In the genomic region with DNA sequence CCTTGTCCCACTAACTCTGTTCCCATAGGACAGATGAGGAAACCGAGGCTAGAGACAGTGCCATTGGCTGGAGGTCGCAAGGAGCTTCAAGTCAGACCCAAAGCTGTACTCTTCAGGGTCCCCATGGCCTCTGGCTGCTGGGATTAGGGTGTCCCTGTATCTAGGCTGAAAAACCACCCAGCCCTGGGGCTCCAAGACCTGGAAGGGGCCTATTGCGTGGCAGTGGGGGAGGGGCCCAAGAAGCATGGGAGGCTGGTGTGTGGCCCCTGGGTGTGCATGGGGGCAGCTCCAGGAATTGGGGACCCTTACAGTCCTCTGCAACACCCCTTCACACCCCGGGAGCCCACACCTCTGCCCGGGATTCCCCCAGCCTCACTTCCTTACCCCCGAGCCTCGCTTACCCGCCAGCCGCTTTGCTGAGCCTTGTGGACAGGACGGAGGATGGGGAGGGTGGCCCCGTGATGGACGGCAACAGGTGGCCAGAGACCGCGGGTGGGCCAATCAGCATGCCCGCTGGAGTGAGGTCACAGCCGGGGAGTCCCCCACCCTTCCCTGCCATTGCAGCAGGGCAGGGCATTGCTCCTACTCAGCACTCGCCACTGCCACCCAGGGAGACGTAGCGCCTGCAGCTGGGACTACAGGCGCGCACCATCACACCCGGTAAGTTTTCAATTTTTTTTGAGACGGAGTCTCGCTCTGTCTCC, we compare ENCODE assay signal across 13 cellular contexts. TPM values are rescaled to one million over a fixed set of nuclear protein-coding genes. Genes with fewer than 3 reads are reported as not detected.
DNase-seq lines count a peak whose midpoint lies in the region; ATAC-seq and TF ChIP-seq lines count a peak whose summit lies in the region.
"Had no signal": no experiment of that assay in that cellular context is flagged by ENCODE, and none has a peak within 500 bp of the region (broad histone marks: within the 10 kb centered on the region; RNA-seq: fewer than 3 reads in every experiment).

A gene with protein sequence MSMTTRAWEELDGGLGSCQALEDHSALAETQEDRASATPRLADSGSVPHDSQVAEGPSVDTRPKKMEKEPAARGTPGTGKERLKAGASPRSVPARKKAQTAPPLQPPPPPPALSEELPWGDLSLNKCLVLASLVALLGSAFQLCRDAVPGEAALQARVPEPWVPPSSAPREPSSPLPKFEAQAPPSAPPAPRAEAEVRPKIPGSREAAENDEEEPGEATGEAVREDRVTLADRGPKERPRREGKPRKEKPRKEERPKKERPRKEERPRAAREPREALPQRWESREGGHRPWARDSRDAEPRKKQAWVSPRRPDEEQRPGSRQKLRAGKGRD (minus strand): TSS at position 436 of the 704 bp plus-strand sequence. CDS start 1,103 bp downstream, outside the sequence.

- BruUV-seq in PC-3 (replicated peaks; lab: Mats Ljungman, UMichigan) = no TSS peak

- intact Hi-C loops in activated naive CD4-positive, alpha-beta T cell treated with anti-CD3 and anti-CD28 coated beads for 36 hours (cut with micrococcal nuclease) = no loop called here
- intact Hi-C loops in PC-3 (cut with micrococcal nuclease) = no loop called here

- no peaks in the 10 kb centered on the region for H3F3A ChIP-seq in PC-3 (ENCODE audit: low read length, unreplicated experiment)

- H3K9me3 ChIP-seq in skeletal muscle satellite cell (replicated peaks; ENCODE audit: low read length) (no peaks in the 10 kb centered on the region), PC-3 (ENCODE audit: low read length) (no peaks in the 10 kb centered on the region)

- no peak within 1 kb of the TSS for H3K27ac ChIP-seq in PC-3 (ENCODE audit: low read length)

- no peaks in the 10 kb centered on the region for H4K20me1 ChIP-seq in PC-3 (ENCODE audit: low read length)

- no peak for ATAC-seq in activated naive CD8-positive, alpha-beta T cell treated with anti-CD3 and anti-CD28 coated beads, Interleukin-2, amount 10 ng/mL, durations not matched to agents 7 days and 5 days (ENCODE audit: low read depth)
- no peak for ATAC-seq in GM18870 (IDR thresholded peaks at IDR 0.05; ENCODE audit: unreplicated experiment)
- no peak for ATAC-seq in GM21786 (IDR thresholded peaks at IDR 0.05; ENCODE audit: unreplicated experiment)
- ATAC-seq in PC-3 = no peak

- peak within 1 kb of the TSS; percentile 72 for H3K4me3 ChIP-seq in skeletal muscle satellite cell (ENCODE audit: low read length)
- no peak within 1 kb of the TSS for H3K4me3 ChIP-seq in PC-3 (ENCODE audit: low read length)
- H3K4me3 ChIP-seq: lung, skin epidermis had no signal

- H3K9ac ChIP-seq in skeletal muscle satellite cell (ENCODE audit: low read depth, low read length) (peak within 1 kb of the TSS; percentile 74), PC-3 (ENCODE audit: low read length) (no peak within 1 kb of the TSS)

- no peaks in the 10 kb centered on the region for H3K36me3 Mint-ChIP-seq in activated naive CD4-positive, alpha-beta T cell treated with anti-CD3 and anti-CD28 coated beads for 36 hours (ENCODE audit: low read depth)
- no peaks in the 10 kb centered on the region for H3K36me3 Mint-ChIP-seq in activated naive CD8-positive, alpha-beta T cell treated with anti-CD3 and anti-CD28 coated beads, Interleukin-2, amount 10 ng/mL, durations not matched to agents 7 days and 5 days

- H3K4me1 Mint-ChIP-seq in activated naive CD4-positive, alpha-beta T cell treated with anti-CD3 and anti-CD28 coated beads for 36 hours (ENCODE audit: low read depth) = peaks cover 39% of the 10 kb centered on the region
- H3K4me1 Mint-ChIP-seq in activated naive CD8-positive, alpha-beta T cell treated with anti-CD3 and anti-CD28 coated beads, Interleukin-2, amount 10 ng/mL, durations not matched to agents 7 days and 5 days = peaks cover 14% of the 10 kb centered on the region

- peaks cover 3% of the 10 kb centered on the region for H3K36me3 ChIP-seq in skeletal muscle satellite cell (ENCODE audit: insufficient read depth, low read length)
- H3K36me3 ChIP-seq in PC-3 (ENCODE audit: low read depth, low read length) = no peaks in the 10 kb centered on the region

- H2AFZ ChIP-seq in PC-3 (ENCODE audit: low read length) = no peak within 1 kb of the TSS

- peaks cover 12% of the 10 kb centered on the region for H3K27me3 Mint-ChIP-seq in activated naive CD4-positive, alpha-beta T cell treated with anti-CD3 and anti-CD28 coated beads for 36 hours (ENCODE audit: low read depth)
- peaks cover 21% of the 10 kb centered on the region for H3K27me3 Mint-ChIP-seq in activated naive CD8-positive, alpha-beta T cell treated with anti-CD3 and anti-CD28 coated beads, Interleukin-2, amount 10 ng/mL, durations not matched to agents 7 days and 5 days

- CTCF ChIA-PET in activated naive CD4-positive, alpha-beta T cell treated with anti-CD3 and anti-CD28 coated beads for 36 hours (lab: Charles Lee) = no interaction called here
- CTCF ChIA-PET in PC-3 (lab: Charles Lee) = no interaction called here

- peaks cover 20% of the 10 kb centered on the region for H3K4me1 ChIP-seq in skeletal muscle satellite cell (ENCODE audit: control insufficient read depth, insufficient read depth, low read length)
- peaks cover 4% of the 10 kb centered on the region; the same call in 1 of the 2 replicates for H3K4me1 ChIP-seq in PC-3 (ENCODE audit: insufficient read depth, low read length)

- no peaks in the 10 kb centered on the region for H3K79me2 ChIP-seq in PC-3 (ENCODE audit: low read length)

- peak within 1 kb of the TSS; percentile 93 for H3K27ac Mint-ChIP-seq in activated naive CD4-positive, alpha-beta T cell treated with anti-CD3 and anti-CD28 coated beads for 36 hours
- H3K27ac Mint-ChIP-seq in activated naive CD8-positive, alpha-beta T cell treated with anti-CD3 and anti-CD28 coated beads, Interleukin-2, amount 10 ng/mL, durations not matched to agents 7 days and 5 days = peak within 1 kb of the TSS; percentile 70

- POLR2A ChIA-PET in activated naive CD8-positive, alpha-beta T cell treated with anti-CD3 and anti-CD28 coated beads, Interleukin-2, amount 10 ng/mL, durations not matched to agents 7 days and 5 days (lab: Charles Lee) = interaction anchor here (5.4 kb wide), 1 partner anchor 14 kb away, joined by 31 read pairs; no protein-coding TSS in a partner anchor
- POLR2A ChIA-PET in PC-3 (lab: Charles Lee; ENCODE audit: unreplicated experiment) = no interaction called here

- DNase-seq in activated naive CD4-positive, alpha-beta T cell treated with anti-CD3 and anti-CD28 coated beads for 36 hours = no peak
- no peak for DNase-seq in activated naive CD4-positive, alpha-beta T cell (lab: John Stamatoyannopoulos, UW)
- DNase-seq in NCI-H69 (lab: John Stamatoyannopoulos, UW) (peak; percentile 82), PC-3 (no peak)
- no peak for DNase-seq in activated naive CD8-positive, alpha-beta T cell treated with anti-CD3 and anti-CD28 coated beads, Interleukin-2, amount 10 ng/mL, durations not matched to agents 7 days and 5 days
- DNase-seq: activated CD4-positive, CD25-positive, alpha-beta regulatory T cell treated with anti-CD3 and anti-CD28 coated beads, Interleukin-2, amount 50 U/mL, for 72 hours; NCI-H1048 had no signal

- no peaks in the 10 kb centered on the region for H3K9me2 ChIP-seq in PC-3 (replicated peaks; ENCODE audit: low read length)

- H3K4me3 Mint-ChIP-seq in activated naive CD4-positive, alpha-beta T cell treated with anti-CD3 and anti-CD28 coated beads for 36 hours = peak within 1 kb of the TSS; percentile 42
- H3K4me3 Mint-ChIP-seq in activated naive CD8-positive, alpha-beta T cell treated with anti-CD3 and anti-CD28 coated beads, Interleukin-2, amount 10 ng/mL, durations not matched to agents 7 days and 5 days = no peak within 1 kb of the TSS

- H3K4me2 ChIP-seq in skeletal muscle satellite cell (ENCODE audit: low read length) = peak within 1 kb of the TSS; percentile 83
- no peak within 1 kb of the TSS for H3K4me2 ChIP-seq in PC-3 (ENCODE audit: low read length)

- H3K27me3 ChIP-seq in skeletal muscle satellite cell (ENCODE audit: control insufficient read depth, insufficient read depth, low read length) (no peaks in the 10 kb centered on the region), PC-3 (ENCODE audit: low read length) (no peaks in the 10 kb centered on the region)

- no peak for TF ChIP-seq CTCF in PC-3 (conservative IDR thresholded peaks at IDR 0.05; ENCODE audit: low read depth, low read length)

- no peaks in the 10 kb centered on the region for H3K9me3 Mint-ChIP-seq in activated naive CD4-positive, alpha-beta T cell treated with anti-CD3 and anti-CD28 coated beads for 36 hours
- no peaks in the 10 kb centered on the region for H3K9me3 Mint-ChIP-seq in activated naive CD8-positive, alpha-beta T cell treated with anti-CD3 and anti-CD28 coated beads, Interleukin-2, amount 10 ng/mL, durations not matched to agents 7 days and 5 days

RNA-seq across cellular contexts. Expression of the gene that starts here (rescaled TPM):
- under 1 TPM; 0.55 to 0.81 TPM for total RNA-seq in activated naive CD4-positive, alpha-beta T cell treated with anti-CD3 and anti-CD28 coated beads for 36 hours
- 1 to 10 TPM; 1.1 to 1.4 TPM for total RNA-seq in activated naive CD8-positive, alpha-beta T cell treated with anti-CD3 and anti-CD28 coated beads, Interleukin-2, amount 10 ng/mL, durations not matched to agents 7 days and 5 days
- 2.3 and 9.4 TPM in 2 replicates for total RNA-seq in skeletal muscle satellite cell (2012; rRNA removed)
- total RNA-seq in PC-3 (2014; rRNA removed) = not detected in 2 replicates
- total RNA-seq: RPMI7951 had no signal
